Comparison of ENCODE assay signal across 9 cellular contexts in the genomic region with DNA sequence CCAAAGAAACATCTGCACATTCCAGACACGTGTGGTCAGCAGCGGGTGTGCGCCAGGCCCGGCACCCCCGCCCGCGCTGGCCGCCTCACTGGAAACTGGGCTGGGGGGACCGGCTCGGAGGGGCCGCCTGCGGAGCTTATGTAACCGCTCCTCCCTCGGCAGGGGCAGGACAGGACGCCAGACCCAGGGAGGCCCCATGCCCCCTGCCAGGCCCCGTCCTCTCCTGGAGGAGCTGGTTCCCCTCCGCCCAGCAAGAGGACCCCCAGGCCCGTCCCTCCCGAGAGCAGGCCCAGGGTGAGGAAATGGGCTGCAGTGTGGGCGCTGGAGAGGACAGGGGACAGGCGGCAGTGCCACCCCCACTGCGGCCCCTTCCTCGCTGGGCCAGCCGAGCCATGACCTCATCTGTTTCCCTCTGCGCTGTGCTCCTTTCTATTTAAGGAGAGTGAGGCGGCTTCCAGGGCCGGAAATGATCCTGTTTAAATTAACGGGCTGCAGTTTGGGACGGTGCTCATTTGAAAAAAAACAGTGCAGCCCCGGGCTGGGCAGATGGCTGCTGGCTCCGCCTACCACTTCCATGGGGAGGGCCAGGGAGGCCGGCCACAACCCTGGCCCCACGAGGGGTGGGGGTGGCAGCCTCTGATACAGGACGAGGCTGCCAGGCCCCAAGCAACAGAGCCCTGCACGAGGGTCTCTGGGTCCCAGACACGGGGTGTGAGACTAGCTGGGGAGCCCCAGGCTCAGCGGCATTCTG. TPM values are rescaled to one million over a fixed set of nuclear protein-coding genes. Genes with fewer than 3 reads are reported as not detected.
DNase-seq lines count a peak whose midpoint lies in the region; FAIRE-seq and TF ChIP-seq lines count a peak whose summit lies in the region.
"Not testable (repeated sequence)": the region's sequence is repeated elsewhere in the genome, so short reads cannot be mapped to it uniquely, and the experiment has no call there.
"Had no signal": no experiment of that assay in that cellular context is flagged by ENCODE, and none has a peak within 500 bp of the region (broad histone marks: within the 10 kb centered on the region; RNA-seq: fewer than 3 reads in every experiment).

No MANE protein-coding gene starts in this region.

- intact Hi-C loops in spleen (cut with DNase I; ENCODE audit: low total_unique reads) = not testable (repeated sequence)

- H3K4me3 ChIP-seq in AG04449 (ENCODE audit: low read depth, low read length) (peak overlapping the region; percentile 42), spleen (peak overlapping the region in 3 of 8 donors; percentile 5 to 37 (median 11))

- CTCF ChIA-PET in AG04449 (lab: Yijun Ruan, JAX) = not testable (repeated sequence)

- H3K27ac ChIP-seq in epithelial cell of prostate (peak overlapping the region; percentile 48), spleen (peak overlapping the region; percentile 53 to 86 (median 77))

- H3K27me3 ChIP-seq in spleen (replicated peaks in 1 of 7) = not testable (repeated sequence)

- peak overlapping the region; percentile 87 to 91 (median 90) for H3K27ac Mint-ChIP-seq in nephron

- H3K9me3 ChIP-seq in spleen = not testable (repeated sequence)

- WGBS in spleen, 5 donors = 16 to 35% (median 26%) methylated on average over 20 to 37 of the region's 37 CpGs

- H3K36me3 ChIP-seq in spleen = not testable (repeated sequence)

- not testable (repeated sequence) for H3K27me3 Mint-ChIP-seq in nephron (ENCODE audit: low read depth)

- not testable (repeated sequence) for DNase-seq in AG04449 (ENCODE audit: low read depth, low spot score); H54 (ENCODE audit: insufficient read length, low spot score); epithelial cell of prostate (ENCODE audit: low read depth, low spot score); spleen
- DNase-seq in NCI-H226 = peak; percentile 50
- DNase-seq in anterior cingulate cortex (lab: John Stamatoyannopoulos, UW) = peak in 41 of 58 donors; percentile 22 to 82 (median 54)
- peak in 33 of 51 donors; percentile 15 to 82 (median 53) for DNase-seq in hypothalamus (lab: John Stamatoyannopoulos, UW)

- H3K4me1 ChIP-seq in spleen = peaks cover 19 to 84% (median 55%) of the 10 kb centered on the region in 6 donors

- POLR2A ChIA-PET in AG04449 (lab: Yijun Ruan, JAX) = not testable (repeated sequence)

- H3K4me1 Mint-ChIP-seq in nephron = peaks cover 37% of the 10 kb centered on the region

- H3K36me3 Mint-ChIP-seq in nephron (ENCODE audit: low read depth) = not testable (repeated sequence)

- FAIRE-seq in H54 (lab: Jason Lieb, UNC) = not testable (repeated sequence)

- peak; percentile 22; the same call in 1 of the 2 replicates for TF ChIP-seq POLR2A in H54 (IDR thresholded peaks at IDR 0.05; ENCODE audit: low read depth, low read length)
- not testable (repeated sequence) for TF ChIP-seq POLR2A in spleen (IDR thresholded peaks at IDR 0.05)

- not testable (repeated sequence) for H3K9me3 Mint-ChIP-seq in nephron

- peak overlapping the region; percentile 64 to 68 (median 66) for H3K4me3 Mint-ChIP-seq in nephron

- TF ChIP-seq CTCF in AG04449 (IDR thresholded peaks at IDR 0.05; ENCODE audit: insufficient read depth, low read length, missing control alignments); nephron (IDR thresholded peaks at IDR 0.05; ENCODE audit: unreplicated experiment in 3 of 3); spleen (IDR thresholded peaks at IDR 0.05 in 8 of 11, conservative IDR thresholded peaks at IDR 0.05 in 3 of 11): not testable (repeated sequence)

RNA-seq across cellular contexts. Expression of a gene that starts 10.8 kb away (rescaled TPM):
- total RNA-seq in spleen = 100 to 1,000 TPM in 2 of 7 donors, 10 to 100 TPM in 5; 64.0 to 124 (median 95.3) TPM
- polyA plus RNA-seq in spleen = 10 to 100 TPM; 14.0 to 60.9 (median 18.5) TPM

RNA-seq across cellular contexts. Expression of a gene that starts 23.6 kb away (rescaled TPM):
- total RNA-seq in spleen = 1 to 10 TPM in 4 of 7 donors, under 1 TPM in 2, not detected in 1; 0.26 to 7.9 (median 1.2) TPM
- polyA plus RNA-seq in spleen = 1 to 10 TPM in 2 of 3 donors, under 1 TPM in 1; 0.91 to 1.5 (median 1.4) TPM
- total RNA-seq: mononuclear cell had no signal

RNA-seq across cellular contexts. Expression of a gene that starts 30.7 kb away (rescaled TPM):
- 10 to 100 TPM; 41.5 to 63.9 (median 50.9) TPM for total RNA-seq in spleen
- polyA plus RNA-seq in spleen = 10 to 100 TPM; 22.0 to 37.6 (median 23.3) TPM
